Comparison of ENCODE assay signal across 1 cellular context in genomic region chr21:38965910-38966504, GRCh38.
TF ChIP-seq lines count a peak whose summit lies in the region.

No MANE protein-coding gene starts in this region.

TF ChIP-seq in K562, 482 proteins besides CTCF, POLR2A, EP300 and RAD21 (continued from another document and continues in another):
- TF ChIP-seq STAT6 (CRISPR knock-in tag; IDR thresholded peaks at IDR 0.05): no peak
- TF ChIP-seq ELK3 (CRISPR knock-in tag; IDR thresholded peaks at IDR 0.05): no peak
- TF ChIP-seq ATF4 (CRISPR knock-in tag; IDR thresholded peaks at IDR 0.05): 0 out of 2 replicates have a peak, but pooled peaks have one; percentile 33
- TF ChIP-seq FOXP1 (CRISPR knock-in tag; IDR thresholded peaks at IDR 0.05): no peak
- TF ChIP-seq YBX1 (IDR thresholded peaks at IDR 0.05): no peak
- TF ChIP-seq CBX1 (IDR thresholded peaks at IDR 0.05; ENCODE audit: low read depth): peak; percentile 71; the same call in 1 of the 2 replicates
- no peak for TF ChIP-seq NCOA4 (IDR thresholded peaks at IDR 0.05; ENCODE audit: partially characterized antibody)
- TF ChIP-seq DIDO1 (tag; IDR thresholded peaks at IDR 0.05; ENCODE audit: low read depth): no peak
- TF ChIP-seq RBM25 (IDR thresholded peaks at IDR 0.05; ENCODE audit: low read depth, low read length, severe bottlenecking): peak; percentile 73
- no peak for TF ChIP-seq FOXK2 (conservative IDR thresholded peaks at IDR 0.05 in 1 of 2, IDR thresholded peaks at IDR 0.05 in 1 of 2; ENCODE audit: low read depth in 2 of 2)
- TF ChIP-seq USF2 (CRISPR knock-in tag; IDR thresholded peaks at IDR 0.05): peak; percentile 99
- TF ChIP-seq SPI1 (IDR thresholded peaks at IDR 0.05; ENCODE audit: borderline replicate concordance, low read depth, low read length): peak; percentile 58; the same call in 1 of the 2 replicates
- no peak for TF ChIP-seq KDM2B (CRISPR knock-in tag; IDR thresholded peaks at IDR 0.05)
- peak; percentile 54; the same call in 1 of the 2 replicates for TF ChIP-seq ETV5 (CRISPR knock-in tag; IDR thresholded peaks at IDR 0.05; ENCODE audit: low read depth)
- TF ChIP-seq NR2F6 (CRISPR knock-in tag; IDR thresholded peaks at IDR 0.05): no peak
- no peak for TF ChIP-seq HDAC3 (IDR thresholded peaks at IDR 0.05; ENCODE audit: borderline replicate concordance, partially characterized antibody)
- TF ChIP-seq JUNB (CRISPR knock-in tag; conservative IDR thresholded peaks at IDR 0.05): no peak
- TF ChIP-seq ILK (tag; IDR thresholded peaks at IDR 0.05; ENCODE audit: borderline replicate concordance, low read depth): no peak
- no peak for TF ChIP-seq XRCC4 (IDR thresholded peaks at IDR 0.05; ENCODE audit: extremely low read depth, insufficient read depth, insufficient read length)
- TF ChIP-seq CHAMP1 (IDR thresholded peaks at IDR 0.05): no peak
- TF ChIP-seq SNRNP70 (optimal IDR thresholded peaks at IDR 0.05; ENCODE audit: low read depth, low read length): no peak
- no peak for TF ChIP-seq PTRF (tag; IDR thresholded peaks at IDR 0.05)
- no peak for TF ChIP-seq NBN (IDR thresholded peaks at IDR 0.05; ENCODE audit: low read depth)
- TF ChIP-seq ZC3H4 (CRISPR knock-in tag; IDR thresholded peaks at IDR 0.05; ENCODE audit: borderline replicate concordance): no peak
- TF ChIP-seq NUFIP1 (IDR thresholded peaks at IDR 0.05; ENCODE audit: partially characterized antibody): no peak
- TF ChIP-seq GTF2E2 (tag; IDR thresholded peaks at IDR 0.05): no peak
- TF ChIP-seq BRD4 (IDR thresholded peaks at IDR 0.05): no peak
- TF ChIP-seq MBD1 (CRISPR knock-in tag; IDR thresholded peaks at IDR 0.05): no peak
- TF ChIP-seq TCF3 (CRISPR knock-in tag; IDR thresholded peaks at IDR 0.05): no peak
- TF ChIP-seq GABPB2 (CRISPR knock-in tag; conservative IDR thresholded peaks at IDR 0.05): no peak
- no peak for TF ChIP-seq CGGBP1 (CRISPR knock-in tag; IDR thresholded peaks at IDR 0.05)
- no peak for TF ChIP-seq ZNF133 (CRISPR knock-in tag; IDR thresholded peaks at IDR 0.05)
- no peak for TF ChIP-seq ILF3 (IDR thresholded peaks at IDR 0.05; ENCODE audit: borderline replicate concordance)
- peak; percentile 72; the same call in 1 of the 2 replicates for TF ChIP-seq ZFP91 (CRISPR knock-in tag; IDR thresholded peaks at IDR 0.05)
- TF ChIP-seq ZNF354B (CRISPR knock-in tag; IDR thresholded peaks at IDR 0.05): no peak
- TF ChIP-seq NRF1 (conservative IDR thresholded peaks at IDR 0.05 in 1 of 2, IDR thresholded peaks at IDR 0.05 in 1 of 2): peak; percentile 71 to 78
- 0 out of 4 replicates have a peak, but pooled peaks of 1 of the 2 experiments have one; percentile 4 for TF ChIP-seq RCOR1 (IDR thresholded peaks at IDR 0.05; ENCODE audit: borderline replicate concordance in 1 of 2, low read depth in 2 of 2, low read length in 2 of 2)
- TF ChIP-seq FOSL1 (tag; conservative IDR thresholded peaks at IDR 0.05): peak; percentile 82
- TF ChIP-seq ASH1L (IDR thresholded peaks at IDR 0.05; ENCODE audit: borderline replicate concordance, low read depth, partially characterized antibody): no peak
- TF ChIP-seq ZNF212 (CRISPR knock-in tag; IDR thresholded peaks at IDR 0.05): no peak
- TF ChIP-seq ZBTB12 (CRISPR knock-in tag; IDR thresholded peaks at IDR 0.05): no peak
- peak in 1 of 2 experiments; percentile 36; a peak in 1 of 3 replicates for TF ChIP-seq CBX3 (IDR thresholded peaks at IDR 0.05; ENCODE audit: borderline replicate concordance in 1 of 2, low read length in 2 of 2)
- no peak for TF ChIP-seq ZNF696 (CRISPR knock-in tag; conservative IDR thresholded peaks at IDR 0.05)
- TF ChIP-seq KLF10 (CRISPR knock-in tag; IDR thresholded peaks at IDR 0.05): no peak
- TF ChIP-seq BDP1 (IDR thresholded peaks at IDR 0.05; ENCODE audit: insufficient read depth, insufficient read length): no peak
- no peak for TF ChIP-seq SRSF1 (IDR thresholded peaks at IDR 0.05; ENCODE audit: low read depth, low read length)
- peak in 1 of 2 experiments; percentile 66; a peak in 2 of 4 replicates for TF ChIP-seq MNT (conservative IDR thresholded peaks at IDR 0.05)
- no peak for TF ChIP-seq ZNF23 (CRISPR knock-in tag; IDR thresholded peaks at IDR 0.05)
- TF ChIP-seq PRMT5 (CRISPR knock-in tag; IDR thresholded peaks at IDR 0.05): no peak
- TF ChIP-seq FOXA3 (CRISPR knock-in tag; conservative IDR thresholded peaks at IDR 0.05 in 1 of 2, IDR thresholded peaks at IDR 0.05 in 1 of 2): no peak
- TF ChIP-seq ESRRB (CRISPR knock-in tag; IDR thresholded peaks at IDR 0.05; ENCODE audit: borderline replicate concordance): no peak
- no peak for TF ChIP-seq HIVEP1 (CRISPR knock-in tag; IDR thresholded peaks at IDR 0.05)
- 0 out of 2 replicates have a peak, but pooled peaks have one; percentile 36 for TF ChIP-seq DMBX1 (CRISPR knock-in tag; IDR thresholded peaks at IDR 0.05; ENCODE audit: borderline replicate concordance)
- TF ChIP-seq MAFK (IDR thresholded peaks at IDR 0.05; ENCODE audit: low read length): no peak
